In genomic region chr5:139639619-139640431, GRCh38 we compare ENCODE assay signal across 8 cellular contexts. TPM values are rescaled to one million over a fixed set of nuclear protein-coding genes. Genes with fewer than 3 reads are reported as not detected.
DNase-seq lines count a peak whose midpoint lies in the region; ATAC-seq and TF ChIP-seq lines count a peak whose summit lies in the region.

No MANE protein-coding gene starts in this region.

- H4K20me1 ChIP-seq in DOHH2 (ENCODE audit: control insufficient read depth, insufficient read depth, low read depth, low read length) (peaks cover 6% of the 10 kb centered on the region; the same call in 1 of the 2 replicates), Loucy (ENCODE audit: insufficient read depth, low read length, poor library complexity, severe bottlenecking) (no peaks in the 10 kb centered on the region)

- peaks cover 2% of the 10 kb centered on the region for H3K79me1 ChIP-seq in neuronal stem cell (ENCODE audit: low read depth, low read length)

- H3K4me1 ChIP-seq in DOHH2 (ENCODE audit: control insufficient read depth, low read length) (peaks cover 74% of the 10 kb centered on the region), Loucy (ENCODE audit: insufficient read depth, low read length, poor library complexity, severe bottlenecking) (peaks cover 69% of the 10 kb centered on the region), neuronal stem cell (ENCODE audit: control insufficient read depth in 2 of 2, insufficient read depth in 1 of 2, low read depth in 1 of 2, low read length in 2 of 2) (peaks cover 31 to 47% of the 10 kb centered on the region in 2 donors)

- H3K23ac ChIP-seq in neuronal stem cell (ENCODE audit: low read depth, low read length, poor library complexity) = peak overlapping the region; percentile 86

- H2AFZ ChIP-seq in Loucy (ENCODE audit: low read length) (no peak overlapping the region), neuronal stem cell (ENCODE audit: low read length) (no peak overlapping the region)

- H2BK120ac ChIP-seq in neuronal stem cell (ENCODE audit: low read depth, low read length) = no peak overlapping the region

- H3K4me2 ChIP-seq in DOHH2 (ENCODE audit: low read length) (peak overlapping the region; percentile 99), Loucy (ENCODE audit: low read depth, low read length, poor library complexity, severe bottlenecking) (peak overlapping the region; percentile 80), neuronal stem cell (ENCODE audit: insufficient read depth, low read length, poor library complexity, severe bottlenecking) (no peak overlapping the region)

- H2BK12ac ChIP-seq in neuronal stem cell (ENCODE audit: low read length) = peak overlapping the region; percentile 8

- H3F3A ChIP-seq in DOHH2 (ENCODE audit: control insufficient read depth, insufficient read depth) = peaks cover 29% of the 10 kb centered on the region
- H3F3A ChIP-seq in Loucy (ENCODE audit: low read depth) = 0 out of 2 replicates have a peak, but pooled peaks cover 4% of the 10 kb centered on the region

- H3K9ac ChIP-seq in Loucy (ENCODE audit: low read depth, low read length, poor library complexity, severe bottlenecking) (peak overlapping the region; percentile 73), neuronal stem cell (ENCODE audit: low read depth, low read length, poor library complexity) (peak overlapping the region; percentile 21)

- no peak for ATAC-seq in GM18868 (IDR thresholded peaks at IDR 0.05; ENCODE audit: unreplicated experiment)

- no CpG with 5 or more reads among the region's 11 CpGs for WGBS in neuronal stem cell (ENCODE audit: extremely low coverage in 2 of 2, insufficient read length in 2 of 2, insufficient replicate concordance in 1 of 2), 2 donors

- no peaks in the 10 kb centered on the region for H3K9me3 ChIP-seq in DOHH2 (ENCODE audit: control insufficient read depth, insufficient read depth, low read length)
- H3K9me3 ChIP-seq in Loucy (ENCODE audit: insufficient read depth, low read depth, low read length) = no peaks in the 10 kb centered on the region
- H3K9me3 ChIP-seq in neuronal stem cell (replicated peaks in 1 of 2; ENCODE audit: control insufficient read depth in 2 of 2, insufficient read depth in 1 of 2, low read depth in 1 of 2, low read length in 2 of 2) = no peaks in the 10 kb centered on the region

- peak overlapping the region; percentile 5 for H2BK15ac ChIP-seq in neuronal stem cell (ENCODE audit: low read length)

- no peak overlapping the region for H3K14ac ChIP-seq in neuronal stem cell (ENCODE audit: low read length)

- no peaks in the 10 kb centered on the region for H3K36me3 ChIP-seq in DOHH2 (ENCODE audit: control insufficient read depth, low read length)
- H3K36me3 ChIP-seq in Loucy (ENCODE audit: insufficient read depth, low read length) = no peaks in the 10 kb centered on the region
- H3K36me3 ChIP-seq in neuronal stem cell (replicated peaks in 1 of 2; ENCODE audit: control insufficient read depth in 2 of 2, insufficient read depth in 2 of 2, low read length in 2 of 2) = no peaks in the 10 kb centered on the region

- H3K4me3 ChIP-seq in DOHH2 (ENCODE audit: low read length) = no peak overlapping the region
- H3K4me3 ChIP-seq in Loucy (ENCODE audit: low read length, poor library complexity, severe bottlenecking) = peak overlapping the region; percentile 5
- peak overlapping the region in 1 of 2 donors; percentile 48 for H3K4me3 ChIP-seq in neuronal stem cell (ENCODE audit: low read length in 2 of 2)

- TF ChIP-seq CTCF in DOHH2 (IDR thresholded peaks at IDR 0.05; ENCODE audit: low read depth, low read length, poor library complexity, severe bottlenecking) = no peak
- TF ChIP-seq CTCF in Loucy (conservative IDR thresholded peaks at IDR 0.05; ENCODE audit: low read length) = no peak

- H4K8ac ChIP-seq in neuronal stem cell (ENCODE audit: low read depth, low read length) = no peak overlapping the region

- H3K27ac ChIP-seq in DOHH2 (ENCODE audit: low read depth, low read length) (no peak overlapping the region), neuronal stem cell (replicated peaks; ENCODE audit: low read length) (no peak overlapping the region)

- H4K91ac ChIP-seq in neuronal stem cell (ENCODE audit: low read depth, low read length, poor library complexity) = no peak overlapping the region

- DNase-seq in cerebellum (ENCODE audit: low spot score) = peak; percentile 64
- no peak for DNase-seq in neuronal stem cell (ENCODE audit: low spot score)
- DNase-seq in NCI-H1048 (lab: John Stamatoyannopoulos, UW) = no peak
- DNase-seq in superior temporal gyrus (ENCODE audit: extremely low spot score) = no peak
- no peak for DNase-seq in NAMALWA (ENCODE audit: low spot score)

- H3K79me2 ChIP-seq in DOHH2 (ENCODE audit: control insufficient read depth, low read length) (peaks cover 7% of the 10 kb centered on the region), Loucy (ENCODE audit: insufficient read depth, low read length) (peaks cover 36% of the 10 kb centered on the region)

- peak overlapping the region; percentile 49 for H2AK5ac ChIP-seq in neuronal stem cell (ENCODE audit: low read depth, low read length)

- H3K9me2 ChIP-seq in DOHH2 (replicated peaks; ENCODE audit: control insufficient read depth, low read length) = no peaks in the 10 kb centered on the region
- no peaks in the 10 kb centered on the region for H3K9me2 ChIP-seq in Loucy (replicated peaks; ENCODE audit: low read depth, low read length)

- H3K18ac ChIP-seq in neuronal stem cell (ENCODE audit: low read length) = peak overlapping the region; percentile 67

- H3K27me3 ChIP-seq in DOHH2 (ENCODE audit: control insufficient read depth, low read length) (no peaks in the 10 kb centered on the region), Loucy (ENCODE audit: insufficient read depth, low read length, poor library complexity, severe bottlenecking) (no peaks in the 10 kb centered on the region), neuronal stem cell (ENCODE audit: control insufficient read depth in 3 of 3, insufficient read depth in 3 of 3, low read depth in 1 of 3, low read length in 3 of 3) (no peaks in the 10 kb centered on the region)

- no peak overlapping the region for H2BK5ac ChIP-seq in neuronal stem cell (ENCODE audit: low read length)

- H3K4ac ChIP-seq in neuronal stem cell (ENCODE audit: low read length) = no peak overlapping the region

RNA-seq across cellular contexts. Expression of gene CXXC5, which starts 8.3 kb away (rescaled TPM):
- total RNA-seq in cerebellum = 76.6 TPM
- 30.9 TPM for polyA plus RNA-seq in neuronal stem cell (2013, experiment 1 of 2)
- 32.1 TPM for polyA plus RNA-seq in neuronal stem cell (2013, experiment 2 of 2)
